ENCODE assay signal across 17 cellular contexts in genomic region chr3:171874879-171875278, GRCh38. TPM values are rescaled to one million over a fixed set of nuclear protein-coding genes. Genes with fewer than 3 reads are reported as not detected.
DNase-seq lines count a peak whose midpoint lies in the region; ATAC-seq and TF ChIP-seq lines count a peak whose summit lies in the region.
"Had no signal": no experiment of that assay in that cellular context is flagged by ENCODE, and none has a peak within 500 bp of the region (broad histone marks: within the 10 kb centered on the region; RNA-seq: fewer than 3 reads in every experiment).

No MANE protein-coding gene starts in this region.

- peak overlapping the region; percentile 98 for H3K27ac Mint-ChIP-seq in mesothelial cell of epicardium
- H3K27ac Mint-ChIP-seq in activated CD8-positive, alpha-beta T cell treated with anti-CD3 and anti-CD28 coated beads, Interleukin-2, amount 10 ng/mL, durations not matched to agents 7 days and 5 days: no peak overlapping the region
- no peak overlapping the region for H3K27ac Mint-ChIP-seq in activated CD4-positive, alpha-beta T cell treated with anti-CD3 and anti-CD28 coated beads, Interleukin-2, amount 10 ng/mL, durations not matched to agents 24 days and 14 days
- H3K27ac Mint-ChIP-seq: activated naive CD4-positive, alpha-beta T cell treated with anti-CD3 and anti-CD28 coated beads, Interleukin-2, amount 50 U/mL, for 24 hours had no signal

- DNase-seq in cardiac muscle cell (ENCODE audit: low read depth in 1 of 2, low spot score in 1 of 2) (peak in 1 of 2 donors; percentile 26), left ventricle myocardium superior (no peak), choroid plexus epithelial cell (ENCODE audit: low read depth) (peak; percentile 42), mesothelial cell of epicardium (ENCODE audit: low spot score in 2 of 2, unreplicated experiment in 2 of 2) (no peak), upper lobe of right lung (no peak)
- DNase-seq in activated CD8-positive, alpha-beta T cell treated with anti-CD3 and anti-CD28 coated beads, Interleukin-2, amount 10 ng/mL, durations not matched to agents 7 days and 5 days: no peak
- no peak for DNase-seq in activated CD4-positive, alpha-beta T cell treated with anti-CD3 and anti-CD28 coated beads, Interleukin-2, amount 10 ng/mL, durations not matched to agents 24 days and 14 days
- DNase-seq: 8988T; activated CD4-positive, alpha-beta T cell treated with anti-CD3 and anti-CD28 coated beads, Interleukin-2, amount 50 U/mL, for 1 hour; NCI-H1694; Peyer's patch; stimulated activated naive CD8-positive, alpha-beta T cell treated with anti-CD3 and anti-CD28 coated beads, Interleukin-15, Interleukin-2, amounts not matched to agents 100 U/mL and 50 U/mL, for 24 hours had no signal

- H3K36me3 ChIP-seq in cardiac muscle cell (no peaks in the 10 kb centered on the region), upper lobe of right lung (no peaks in the 10 kb centered on the region)
- H3K36me3 ChIP-seq: Peyer's patch had no signal

- peaks cover 36% of the 10 kb centered on the region for H3K4me1 ChIP-seq in cardiac muscle cell (ENCODE audit: low read depth)
- peaks cover 45% of the 10 kb centered on the region for H3K4me1 ChIP-seq in upper lobe of right lung
- H3K4me1 ChIP-seq: Peyer's patch had no signal

- H3K27me3 ChIP-seq in cardiac muscle cell: no peaks in the 10 kb centered on the region
- H3K27me3 ChIP-seq in upper lobe of right lung: no peaks in the 10 kb centered on the region
- H3K27me3 ChIP-seq: Peyer's patch had no signal

- H3K27ac ChIP-seq in cardiac muscle cell (peak overlapping the region; percentile 75), upper lobe of right lung (peak overlapping the region; percentile 66)

- H3K4me3 Mint-ChIP-seq in mesothelial cell of epicardium: no peak overlapping the region
- no peak overlapping the region for H3K4me3 Mint-ChIP-seq in activated CD8-positive, alpha-beta T cell treated with anti-CD3 and anti-CD28 coated beads, Interleukin-2, amount 10 ng/mL, durations not matched to agents 7 days and 5 days
- no peak overlapping the region for H3K4me3 Mint-ChIP-seq in activated CD4-positive, alpha-beta T cell treated with anti-CD3 and anti-CD28 coated beads, Interleukin-2, amount 10 ng/mL, durations not matched to agents 24 days and 14 days
- H3K4me3 Mint-ChIP-seq: activated naive CD4-positive, alpha-beta T cell treated with anti-CD3 and anti-CD28 coated beads, Interleukin-2, amount 50 U/mL, for 24 hours had no signal

- no peaks in the 10 kb centered on the region for H3K9me3 Mint-ChIP-seq in mesothelial cell of epicardium
- no peaks in the 10 kb centered on the region for H3K9me3 Mint-ChIP-seq in activated CD8-positive, alpha-beta T cell treated with anti-CD3 and anti-CD28 coated beads, Interleukin-2, amount 10 ng/mL, durations not matched to agents 7 days and 5 days (ENCODE audit: insufficient read depth)
- H3K9me3 Mint-ChIP-seq in activated CD4-positive, alpha-beta T cell treated with anti-CD3 and anti-CD28 coated beads, Interleukin-2, amount 10 ng/mL, durations not matched to agents 24 days and 14 days: no peaks in the 10 kb centered on the region
- H3K9me3 Mint-ChIP-seq: activated naive CD4-positive, alpha-beta T cell treated with anti-CD3 and anti-CD28 coated beads, Interleukin-2, amount 50 U/mL, for 24 hours had no signal

- H3K4me1 Mint-ChIP-seq in mesothelial cell of epicardium: peaks cover 74% of the 10 kb centered on the region
- H3K4me1 Mint-ChIP-seq in activated CD8-positive, alpha-beta T cell treated with anti-CD3 and anti-CD28 coated beads, Interleukin-2, amount 10 ng/mL, durations not matched to agents 7 days and 5 days (ENCODE audit: low read depth): no peaks in the 10 kb centered on the region
- peaks cover 12% of the 10 kb centered on the region for H3K4me1 Mint-ChIP-seq in activated CD4-positive, alpha-beta T cell treated with anti-CD3 and anti-CD28 coated beads, Interleukin-2, amount 10 ng/mL, durations not matched to agents 24 days and 14 days
- H3K4me1 Mint-ChIP-seq: activated naive CD4-positive, alpha-beta T cell treated with anti-CD3 and anti-CD28 coated beads, Interleukin-2, amount 50 U/mL, for 24 hours had no signal

- CTCF ChIA-PET in activated CD8-positive, alpha-beta T cell treated with anti-CD3 and anti-CD28 coated beads, Interleukin-2, amount 10 ng/mL, durations not matched to agents 7 days and 5 days (lab: Charles Lee): no interaction called here

- H3K27me3 Mint-ChIP-seq in mesothelial cell of epicardium (ENCODE audit: low read depth): no peaks in the 10 kb centered on the region
- H3K27me3 Mint-ChIP-seq in activated CD8-positive, alpha-beta T cell treated with anti-CD3 and anti-CD28 coated beads, Interleukin-2, amount 10 ng/mL, durations not matched to agents 7 days and 5 days (ENCODE audit: low read depth): peaks cover 6% of the 10 kb centered on the region
- peaks cover 19% of the 10 kb centered on the region for H3K27me3 Mint-ChIP-seq in activated CD4-positive, alpha-beta T cell treated with anti-CD3 and anti-CD28 coated beads, Interleukin-2, amount 10 ng/mL, durations not matched to agents 24 days and 14 days

- H3K4me3 ChIP-seq in cardiac muscle cell (no peak overlapping the region), choroid plexus epithelial cell (ENCODE audit: low read depth, low read length) (no peak overlapping the region), upper lobe of right lung (no peak overlapping the region)
- H3K4me3 ChIP-seq: Peyer's patch had no signal

- POLR2A ChIA-PET in activated CD8-positive, alpha-beta T cell treated with anti-CD3 and anti-CD28 coated beads, Interleukin-2, amount 10 ng/mL, durations not matched to agents 7 days and 5 days (lab: Charles Lee): no interaction called here

- intact Hi-C loops in left ventricle myocardium superior (cut with micrococcal nuclease) (no loop called here), upper lobe of right lung (cut with DNase I) (no loop called here)
- intact Hi-C loops in activated CD4-positive, alpha-beta T cell treated with anti-CD3 and anti-CD28 coated beads, Interleukin-2, amount 10 ng/mL, durations not matched to agents 24 days and 14 days (cut with micrococcal nuclease): loop anchor here (10.0 kb wide), 1 partner anchor 230 kb away; no protein-coding TSS in a partner anchor

- H3K9me3 ChIP-seq in cardiac muscle cell (ENCODE audit: low read depth) (no peaks in the 10 kb centered on the region), upper lobe of right lung (no peaks in the 10 kb centered on the region)
- H3K9me3 ChIP-seq: Peyer's patch had no signal

- no peak for TF ChIP-seq CTCF in cardiac muscle cell (IDR thresholded peaks at IDR 0.05; ENCODE audit: low read depth, low read length)
- TF ChIP-seq CTCF in choroid plexus epithelial cell (conservative IDR thresholded peaks at IDR 0.05; ENCODE audit: low read depth, low read length): no peak
- TF ChIP-seq CTCF in mesothelial cell of epicardium (IDR thresholded peaks at IDR 0.05; ENCODE audit: unreplicated experiment): no peak
- TF ChIP-seq CTCF in upper lobe of right lung (IDR thresholded peaks at IDR 0.05): no peak

- no peak for ATAC-seq in left ventricle myocardium superior
- no peak for ATAC-seq in upper lobe of right lung
- ATAC-seq in GM18517 (IDR thresholded peaks at IDR 0.05; ENCODE audit: unreplicated experiment): no peak
- no peak for ATAC-seq in activated CD8-positive, alpha-beta T cell treated with anti-CD3 and anti-CD28 coated beads, Interleukin-2, amount 10 ng/mL, durations not matched to agents 7 days and 5 days
- ATAC-seq: stimulated activated naive CD8-positive, alpha-beta T cell treated with anti-CD3 and anti-CD28 coated beads, Interleukin-15, Interleukin-2, amounts not matched to agents 100 U/mL and 50 U/mL, for 24 hours had no signal

- H3K36me3 Mint-ChIP-seq in mesothelial cell of epicardium: no peaks in the 10 kb centered on the region
- H3K36me3 Mint-ChIP-seq in activated CD8-positive, alpha-beta T cell treated with anti-CD3 and anti-CD28 coated beads, Interleukin-2, amount 10 ng/mL, durations not matched to agents 7 days and 5 days (ENCODE audit: low read depth): no peaks in the 10 kb centered on the region
- H3K36me3 Mint-ChIP-seq in activated CD4-positive, alpha-beta T cell treated with anti-CD3 and anti-CD28 coated beads, Interleukin-2, amount 10 ng/mL, durations not matched to agents 24 days and 14 days (ENCODE audit: low read depth): no peaks in the 10 kb centered on the region
- H3K36me3 Mint-ChIP-seq: activated naive CD4-positive, alpha-beta T cell treated with anti-CD3 and anti-CD28 coated beads, Interleukin-2, amount 50 U/mL, for 24 hours had no signal

RNA-seq across cellular contexts. Expression of gene TMEM212, which starts 31.7 kb away (rescaled TPM):
- total RNA-seq in cardiac muscle cell: not detected in 2 replicates
- polyA plus RNA-seq in cardiac muscle cell: 0.26 TPM in 1 of 2 replicates, not detected in the other
- total RNA-seq in left ventricle myocardium superior: not detected
- total RNA-seq in mesothelial cell of epicardium: not detected in 3 replicates
- not detected for total RNA-seq in upper lobe of right lung
- total RNA-seq in activated CD8-positive, alpha-beta T cell treated with anti-CD3 and anti-CD28 coated beads, Interleukin-2, amount 10 ng/mL, durations not matched to agents 7 days and 5 days: not detected
- not detected in 2 replicates for total RNA-seq in activated CD4-positive, alpha-beta T cell treated with anti-CD3 and anti-CD28 coated beads, Interleukin-2, amount 10 ng/mL, durations not matched to agents 24 days and 14 days
- total RNA-seq: esophagus mucosa, G401, lung microvascular endothelial cell, Peyer's patch had no signal
